Comparison of ENCODE assay signal across 13 cellular contexts in genomic region chr10:79379512-79380124, GRCh38. TPM values are rescaled to one million over a fixed set of nuclear protein-coding genes. Genes with fewer than 3 reads are reported as not detected.
DNase-seq lines count a peak whose midpoint lies in the region; ATAC-seq and TF ChIP-seq lines count a peak whose summit lies in the region.
"Had no signal": no experiment of that assay in that cellular context is flagged by ENCODE, and none has a peak within 500 bp of the region (broad histone marks: within the 10 kb centered on the region; RNA-seq: fewer than 3 reads in every experiment).

No MANE protein-coding gene starts in this region.

- H3K4me3 ChIP-seq in Panc1 (ENCODE audit: low read depth in 2 of 2, low read length in 2 of 2) (no peak overlapping the region), esophagus muscularis mucosa (no peak overlapping the region), suprapubic skin (no peak overlapping the region)

- peak; percentile 37 for ATAC-seq in Panc1
- no peak for ATAC-seq in GM18861 (IDR thresholded peaks at IDR 0.05; ENCODE audit: unreplicated experiment)
- no peak for ATAC-seq in HG03439 (IDR thresholded peaks at IDR 0.05; ENCODE audit: unreplicated experiment)

- DNase-seq in Panc1 (ENCODE audit: low read depth, low spot score), result no peak
- DNase-seq in esophagus muscularis mucosa (ENCODE audit: extremely low spot score), result peak; percentile 90
- DNase-seq in mesothelial cell of epicardium (ENCODE audit: low spot score in 2 of 2, unreplicated experiment in 2 of 2), result no peak
- peak in 1 of 2 donors; percentile 75 for DNase-seq in suprapubic skin (ENCODE audit: low spot score in 2 of 2)
- no peak for DNase-seq in HK-2 (ENCODE audit: unreplicated experiment)
- no peak for DNase-seq in UCSD-AML1 (lab: John Stamatoyannopoulos, UW; ENCODE audit: unreplicated experiment)
- DNase-seq: DND-41; GOT3; MM.1S; stimulated activated CD4-positive, alpha-beta T cell treated with anti-CD3 and anti-CD28 coated beads, Interleukin-2, amount 100 ng/mL, for 48 hours had no signal

- H3K9me3 ChIP-seq in Panc1 (ENCODE audit: control insufficient read depth, insufficient read depth, low read depth, low read length) (no peaks in the 10 kb centered on the region), esophagus muscularis mucosa (no peaks in the 10 kb centered on the region), suprapubic skin (no peaks in the 10 kb centered on the region)

- H3K36me3 Mint-ChIP-seq in mesothelial cell of epicardium, result no peaks in the 10 kb centered on the region
- H3K36me3 Mint-ChIP-seq: brain had no signal

- CTCF ChIA-PET in Panc1 (lab: Charles Lee), result interaction anchor here (0.6 kb wide), 1 partner anchor 98 kb away, joined by 3 read pairs; no protein-coding TSS in a partner anchor

- H3K9me3 Mint-ChIP-seq in mesothelial cell of epicardium, result no peaks in the 10 kb centered on the region
- H3K9me3 Mint-ChIP-seq: brain had no signal

- H3K4me1 Mint-ChIP-seq in mesothelial cell of epicardium, result peaks cover 17% of the 10 kb centered on the region

- H3K36me3 ChIP-seq in Panc1 (ENCODE audit: control insufficient read depth, insufficient read depth, low read length) (no peaks in the 10 kb centered on the region), esophagus muscularis mucosa (peaks cover 0 to 8% (median 7%) of the 10 kb centered on the region in 4 donors), suprapubic skin (peaks cover 3% of the 10 kb centered on the region)

- WGBS in esophagus muscularis mucosa, result 31% methylated on average over 9 of the region's 9 CpGs
- 68% methylated on average over 5 of the region's 9 CpGs for WGBS in suprapubic skin

- no peak for TF ChIP-seq EP300 in esophagus muscularis mucosa (IDR thresholded peaks at IDR 0.05)
- no peak for TF ChIP-seq EP300 in suprapubic skin (IDR thresholded peaks at IDR 0.05)

- in situ Hi-C loops in Panc1 (cut with HindIII; ENCODE audit: low pct_unique_long_range_greater_than_20kb, low sequenced_read_pairs), result no loop called here

- H3K27me3 Mint-ChIP-seq in mesothelial cell of epicardium (ENCODE audit: low read depth), result no peaks in the 10 kb centered on the region

- TF ChIP-seq CTCF in Panc1 (IDR thresholded peaks at IDR 0.05) (no peak), esophagus muscularis mucosa (IDR thresholded peaks at IDR 0.05) (no peak), mesothelial cell of epicardium (IDR thresholded peaks at IDR 0.05; ENCODE audit: unreplicated experiment) (no peak), suprapubic skin (IDR thresholded peaks at IDR 0.05) (no peak)

- TF ChIP-seq POLR2A in esophagus muscularis mucosa (IDR thresholded peaks at IDR 0.05; ENCODE audit: low read depth), result no peak
- no peak for TF ChIP-seq POLR2A in suprapubic skin (IDR thresholded peaks at IDR 0.05)

- H3K4me3 Mint-ChIP-seq in mesothelial cell of epicardium, result no peak overlapping the region
- H3K4me3 Mint-ChIP-seq: brain had no signal

- BruUV-seq in Panc1 (replicated peaks; lab: Mats Ljungman, UMichigan), result no TSS peak

- no peak overlapping the region for H3K27ac ChIP-seq in Panc1 (ENCODE audit: low read length)
- H3K27ac ChIP-seq in esophagus muscularis mucosa (replicated peaks in 1 of 4), result peak overlapping the region; percentile 87 to 93 (median 92)
- H3K27ac ChIP-seq in suprapubic skin, result peak overlapping the region; percentile 2

- H3K4me1 ChIP-seq in Panc1 (ENCODE audit: control insufficient read depth, insufficient read depth, low read length) (peaks cover 6% of the 10 kb centered on the region; the same call in 1 of the 2 replicates), esophagus muscularis mucosa (peaks cover 51 to 73% (median 65%) of the 10 kb centered on the region in 4 donors), suprapubic skin (peaks cover 39% of the 10 kb centered on the region)

- H3K27ac Mint-ChIP-seq in mesothelial cell of epicardium, result peak overlapping the region; percentile 6

- POLR2A ChIA-PET in Panc1 (lab: Charles Lee), result no interaction called here

- H3K27me3 ChIP-seq in Panc1 (ENCODE audit: control insufficient read depth, insufficient read depth, low read length), result no peaks in the 10 kb centered on the region
- H3K27me3 ChIP-seq in esophagus muscularis mucosa, result no peaks in the 10 kb centered on the region
- H3K27me3 ChIP-seq in suprapubic skin, result no peaks in the 10 kb centered on the region

- intact Hi-C loops in Panc1 (cut with micrococcal nuclease; ENCODE audit: unreplicated experiment), result no loop called here
- intact Hi-C loops in esophagus muscularis mucosa (cut with DNase I), result loop anchor here (5.0 kb wide), 1 partner anchor 68 kb away; the partner anchor contains the start of gene ZCCHC24

RNA-seq across cellular contexts. Expression of gene PPIF, which starts 32.3 kb away (rescaled TPM):
- total RNA-seq in Panc1 (2021; ENCODE audit: unreplicated experiment) (59.0 TPM), esophagus muscularis mucosa (10 to 100 TPM; 19.5 to 42.2 (median 24.4) TPM), mesothelial cell of epicardium (35.1 to 37.3 TPM (median 36.3 TPM) in 3 replicates), suprapubic skin (10 to 100 TPM; 41.0 to 92.8 (median 71.1) TPM)
- 60.3 TPM for polyA plus RNA-seq in Panc1 (2012; ENCODE audit: insufficient read length)
